ENCODE assay signal across 24 cellular contexts in the genomic region with DNA sequence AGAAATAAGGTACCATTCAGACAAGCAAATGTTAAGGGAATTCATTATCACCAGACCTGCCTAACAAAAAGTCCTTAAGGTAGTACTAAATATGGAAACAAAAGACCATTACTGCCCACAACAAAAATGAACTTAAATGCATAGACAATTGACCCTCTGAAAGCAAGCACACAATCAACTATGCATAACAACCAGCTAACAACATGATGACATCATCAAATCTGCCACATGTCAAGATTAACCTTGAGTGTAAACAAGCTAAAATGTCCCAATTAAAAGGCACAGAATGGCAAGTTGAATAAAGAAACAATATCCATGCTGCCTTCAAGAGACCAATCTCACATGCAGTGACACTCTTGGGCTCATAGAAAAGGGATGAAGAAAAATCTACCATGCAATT.
A peak's percentile ranks its signal among the peaks of the same experiment; 100 is the strongest.
DNase-seq lines count a peak whose midpoint lies in the region; ATAC-seq, FAIRE-seq and TF ChIP-seq lines count a peak whose summit lies in the region.
"Had no signal": no experiment of that assay in that cellular context is flagged by ENCODE, and none has a peak within 500 bp of the region (broad histone marks: within the 10 kb centered on the region; RNA-seq: fewer than 3 reads in every experiment).

No MANE protein-coding gene starts in this region.

- TF ChIP-seq POLR2A in A549 (IDR thresholded peaks at IDR 0.05; ENCODE audit: low read length) (no peak), IMR-90 (IDR thresholded peaks at IDR 0.05; ENCODE audit: low read depth, low read length) (no peak)

- H4K5ac ChIP-seq in IMR-90 (ENCODE audit: low read depth, low read length), result no peak overlapping the region

- in situ Hi-C loops in IMR-90 (cut with MboI; ENCODE audit: low sequenced_read_pairs), result no loop called here

- no peak overlapping the region for H3K4me2 ChIP-seq in A549
- no peak overlapping the region for H3K4me2 ChIP-seq in IMR-90 (ENCODE audit: low read depth, low read length)
- H3K4me2 ChIP-seq: BLaER1 had no signal

- no peak for TF ChIP-seq EP300 in A549 (IDR thresholded peaks at IDR 0.05)

- CTCF ChIA-PET in A549 (lab: Yijun Ruan, JAX) (no interaction called here), IMR-90 (lab: Yijun Ruan, JAX) (no interaction called here)

- H3K18ac ChIP-seq in IMR-90 (ENCODE audit: low read depth, low read length), result no peak overlapping the region

- H3K36me3 ChIP-seq in IMR-90 (ENCODE audit: control insufficient read depth, insufficient read depth, low read length), result no peaks in the 10 kb centered on the region
- H3K36me3 ChIP-seq: BE2C, BLaER1 had no signal

- dilution Hi-C loops in IMR-90 (cut with HindIII; ENCODE audit: low sequenced_read_pairs, unreplicated experiment), result no loop called here

- no peak overlapping the region for H4K8ac ChIP-seq in IMR-90 (ENCODE audit: low read depth in 2 of 2, low read length in 2 of 2)

- H3K4me1 ChIP-seq in A549 (no peaks in the 10 kb centered on the region), IMR-90 (ENCODE audit: control insufficient read depth, insufficient read depth, low read length) (no peaks in the 10 kb centered on the region)
- H3K4me1 ChIP-seq: BE2C, BLaER1 had no signal

- BruUV-seq in IMR-90 (replicated peaks; lab: Mats Ljungman, UMichigan), result no TSS peak

- H2BK15ac ChIP-seq in IMR-90 (ENCODE audit: low read depth, low read length), result no peak overlapping the region

- H3K4ac ChIP-seq in IMR-90 (ENCODE audit: low read depth, low read length), result no peak overlapping the region

- H2AK5ac ChIP-seq in IMR-90 (ENCODE audit: low read depth, low read length), result no peak overlapping the region

- H3K4me3 ChIP-seq in A549 (no peak overlapping the region), IMR-90 (ENCODE audit: insufficient read depth, low read depth, low read length) (no peak overlapping the region)
- H3K4me3 ChIP-seq: BLaER1, GM12878 had no signal

- no peaks in the 10 kb centered on the region for H3K27me3 ChIP-seq in IMR-90 (ENCODE audit: control insufficient read depth, insufficient read depth, low read length)
- H3K27me3 ChIP-seq: BE2C had no signal

- ATAC-seq in A549, result no peak
- ATAC-seq in IMR-90 (ENCODE audit: low read depth), result no peak
- ATAC-seq: GM12878 had no signal

- H3K14ac ChIP-seq in IMR-90 (replicated peaks; ENCODE audit: low read depth, low read length), result no peak overlapping the region

- TF ChIP-seq RAD21 in A549 (conservative IDR thresholded peaks at IDR 0.05 in 1 of 2, IDR thresholded peaks at IDR 0.05 in 1 of 2) (no peak), IMR-90 (IDR thresholded peaks at IDR 0.05; ENCODE audit: low read length) (no peak)

- no peak overlapping the region for H2AFZ ChIP-seq in IMR-90 (replicated peaks; ENCODE audit: low read length, poor library complexity)

- FAIRE-seq in A549 (lab: Jason Lieb, UNC), result no peak
- FAIRE-seq: GM12878, GM12892, GM18507, GM19239 had no signal

- H3K23ac ChIP-seq in IMR-90 (ENCODE audit: low read depth, low read length), result no peak overlapping the region

- POLR2A ChIA-PET in A549 (lab: Yijun Ruan, JAX), result no interaction called here
- POLR2A ChIA-PET in IMR-90 (lab: Charles Lee; ENCODE audit: unreplicated experiment), result no interaction called here

- H2BK20ac ChIP-seq in IMR-90 (ENCODE audit: low read depth, low read length), result no peak overlapping the region

- intact Hi-C loops in IMR-90 (cut with micrococcal nuclease), result no loop called here

- no peaks in the 10 kb centered on the region for H3K79me1 ChIP-seq in IMR-90 (ENCODE audit: low read depth in 1 of 2, low read length in 2 of 2)

- H2AK9ac ChIP-seq in IMR-90 (replicated peaks; ENCODE audit: low read depth, low read length, poor library complexity), result no peak overlapping the region

- no peak overlapping the region for H2BK120ac ChIP-seq in IMR-90 (ENCODE audit: low read depth, low read length)

- H3K27ac ChIP-seq in A549 (no peak overlapping the region), IMR-90 (ENCODE audit: insufficient read depth, low read length) (no peak overlapping the region)
- H3K27ac ChIP-seq: 22Rv1, BLaER1 had no signal

- DNase-seq in DMS53 (lab: John Stamatoyannopoulos, UW), result peak; percentile 6
- no peak for DNase-seq in DMS53 treated with DMSO at 0.1 percent for 48 hours (lab: John Stamatoyannopoulos, UW; ENCODE audit: unreplicated experiment)
- no peak for DNase-seq in A549 (ENCODE audit: low read depth in 1 of 2, low spot score in 1 of 2)
- DNase-seq in IMR-90, result no peak
- DNase-seq in NCI-H1417 (lab: John Stamatoyannopoulos, UW), result no peak
- DNase-seq: ACHN; BE2C; C1 segment of cervical spinal cord; CD4-positive, alpha-beta memory T cell; CD4-positive, CD25-positive, alpha-beta regulatory T cell; CD8-positive, alpha-beta memory T cell; COR-L47; DMS 273 treated with DMSO at 0.1 percent for 48 hours; DMS153; DMS79; DND-41; EL; GDM1 had no signal

- no peak for TF ChIP-seq CTCF in A549 (IDR thresholded peaks at IDR 0.05)
- TF ChIP-seq CTCF in IMR-90 (conservative IDR thresholded peaks at IDR 0.05; ENCODE audit: low read depth, low read length), result no peak

- no peaks in the 10 kb centered on the region for H3K9me3 ChIP-seq in A549
- peaks cover 5% of the 10 kb centered on the region; the same call in 1 of the 2 replicates for H3K9me3 ChIP-seq in IMR-90 (ENCODE audit: control insufficient read depth, insufficient read depth, low read length)
- H3K9me3 ChIP-seq: BE2C had no signal

- H4K91ac ChIP-seq in IMR-90 (ENCODE audit: insufficient read depth, low read depth, low read length), result no peak overlapping the region

- no peak overlapping the region for H3K9ac ChIP-seq in IMR-90 (ENCODE audit: low read depth, low read length)
- H3K9ac ChIP-seq: BLaER1 had no signal

- H2BK5ac ChIP-seq in IMR-90 (ENCODE audit: low read depth, low read length, poor library complexity, severe bottlenecking), result no peak overlapping the region

- no peak overlapping the region for H3K56ac ChIP-seq in IMR-90 (ENCODE audit: extremely low read depth, insufficient read depth, low read length)

- no peaks in the 10 kb centered on the region for H4K20me1 ChIP-seq in IMR-90 (ENCODE audit: insufficient read depth, low read length)
- H4K20me1 ChIP-seq: BLaER1 had no signal

- no peaks in the 10 kb centered on the region for H3K9me1 ChIP-seq in IMR-90 (ENCODE audit: insufficient read depth, low read length)

TF ChIP-seq in A549, 52 proteins besides CTCF, POLR2A, EP300 and RAD21:
- TF ChIP-seq NPAS2 (CRISPR knock-in tag; IDR thresholded peaks at IDR 0.05; ENCODE audit: borderline replicate concordance) (no peak), MAFK (IDR thresholded peaks at IDR 0.05; ENCODE audit: partially characterized antibody) (peak; percentile 6)

TF ChIP-seq in IMR-90, 13 proteins besides CTCF, POLR2A, EP300 and RAD21:
- TF ChIP-seq MAFK (IDR thresholded peaks at IDR 0.05; ENCODE audit: low read depth, low read length) (peak; percentile 3; the same call in 1 of the 2 replicates), ELK1 (IDR thresholded peaks at IDR 0.05; ENCODE audit: borderline replicate concordance, low read depth, low read length) (no peak), NFE2L2 (IDR thresholded peaks at IDR 0.05; ENCODE audit: low read depth, low read length) (no peak), FOS (IDR thresholded peaks at IDR 0.05; ENCODE audit: low read depth, low read length) (no peak), RFX5 (IDR thresholded peaks at IDR 0.05; ENCODE audit: low read depth, low read length) (no peak), CHD1 (IDR thresholded peaks at IDR 0.05; ENCODE audit: low read depth, low read length) (no peak)
TF ChIP-seq in IMR-90: peak in this region for 1.
